In the genomic region with DNA sequence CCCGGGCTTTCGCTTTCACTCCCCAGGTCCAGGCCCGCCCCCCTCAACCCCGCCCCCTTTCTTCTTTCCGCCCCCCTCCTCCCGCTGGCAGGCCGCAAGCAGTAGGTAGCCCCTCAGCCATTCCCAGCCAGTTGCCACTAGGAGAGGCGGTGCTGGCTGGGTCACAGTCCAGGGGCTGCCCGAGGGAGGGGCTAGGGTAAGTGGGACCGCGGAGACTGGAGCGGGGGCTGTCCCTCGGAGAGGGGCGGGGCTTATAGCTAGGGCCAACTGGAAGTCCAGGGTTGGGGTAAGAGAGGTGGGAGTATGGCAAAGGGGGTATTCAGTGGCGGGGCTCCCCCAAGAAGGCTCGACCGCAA, we compare ENCODE assay signal across 8 cellular contexts. TPM values are rescaled to one million over a fixed set of nuclear protein-coding genes. Genes with fewer than 3 reads are reported as not detected.
DNase-seq lines count a peak whose midpoint lies in the region; ATAC-seq and TF ChIP-seq lines count a peak whose summit lies in the region.

No MANE protein-coding gene starts in this region.

- ATAC-seq in GM19397 (IDR thresholded peaks at IDR 0.05; ENCODE audit: unreplicated experiment) (peak; percentile 52), HG03558 (IDR thresholded peaks at IDR 0.05; ENCODE audit: extremely low read depth, unreplicated experiment) (peak; percentile 37)

- H3K9ac ChIP-seq in liver (ENCODE audit: low read depth in 1 of 2, low read length in 2 of 2), result peak overlapping the region; percentile 52 to 75

- TF ChIP-seq CTCF in C4-2B (conservative IDR thresholded peaks at IDR 0.05) (no peak), liver (IDR thresholded peaks at IDR 0.05; ENCODE audit: low read depth, low read length, missing input control) (no peak)

- WGBS in liver, result 1% methylated on average over 17 of the region's 17 CpGs

- peaks cover 5 to 34% (median 29%) of the 10 kb centered on the region in 4 donors for H3K36me3 ChIP-seq in liver (ENCODE audit: control insufficient read depth in 4 of 4, insufficient read depth in 3 of 4, low read depth in 1 of 4, low read length in 3 of 4)

- TF ChIP-seq RAD21 in liver (IDR thresholded peaks at IDR 0.05), result peak in 1 of 2 donors; percentile 11

- peaks cover 3 to 42% (median 26%) of the 10 kb centered on the region in 4 donors for H3K4me1 ChIP-seq in liver (ENCODE audit: control insufficient read depth in 4 of 4, insufficient read depth in 4 of 4, low read length in 3 of 4)

- peak overlapping the region; percentile 88 for H3K27ac ChIP-seq in C4-2B
- H3K27ac ChIP-seq in liver (ENCODE audit: low read depth in 1 of 2, low read length in 2 of 2), result peak overlapping the region; percentile 89 to 91

- no peaks in the 10 kb centered on the region for H3K27me3 ChIP-seq in liver (ENCODE audit: control insufficient read depth in 4 of 4, insufficient read depth in 4 of 4, low read length in 3 of 4)

- H3K4me3 ChIP-seq in liver (ENCODE audit: low read depth in 1 of 3, low read length in 3 of 3), result peak overlapping the region; percentile 69 to 97 (median 85)

- H3K9me3 ChIP-seq in liver (ENCODE audit: control insufficient read depth in 4 of 4, low read length in 3 of 4), result no peaks in the 10 kb centered on the region

- DNase-seq in NCI-H69 (lab: John Stamatoyannopoulos, UW), result peak; percentile 99
- DNase-seq in activated CD4-positive, alpha-beta T cell treated with anti-CD3 and anti-CD28 coated beads, Interleukin-2, amount 50 U/mL, for 4 hours, result peak; percentile 73 to 78
- peak; percentile 92 to 99 for DNase-seq in dermis microvascular lymphatic vessel endothelial cell (ENCODE audit: low read depth in 2 of 2)
- DNase-seq in stimulated activated CD4-positive, alpha-beta T cell treated with anti-CD3 and anti-CD28 coated beads, Interleukin-4, amount 100 ng/mL, for 1 hour, result peak; percentile 77

TF ChIP-seq in liver, 16 proteins besides CTCF, POLR2A, EP300 and RAD21:
- TF ChIP-seq FOXA2 (IDR thresholded peaks at IDR 0.05), result no peak
- peak; percentile 59 for TF ChIP-seq SP1 (IDR thresholded peaks at IDR 0.05)
- TF ChIP-seq HNF4G (IDR thresholded peaks at IDR 0.05), result peak; percentile 67
- TF ChIP-seq, protein P1, sequence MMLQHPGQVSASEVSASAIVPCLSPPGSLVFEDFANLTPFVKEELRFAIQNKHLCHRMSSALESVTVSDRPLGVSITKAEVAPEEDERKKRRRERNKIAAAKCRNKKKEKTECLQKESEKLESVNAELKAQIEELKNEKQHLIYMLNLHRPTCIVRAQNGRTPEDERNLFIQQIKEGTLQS (IDR thresholded peaks at IDR 0.05), result no peak
- peak in 1 of 2 donors; percentile 53 for TF ChIP-seq JUND (IDR thresholded peaks at IDR 0.05)
- TF ChIP-seq, protein P2, sequence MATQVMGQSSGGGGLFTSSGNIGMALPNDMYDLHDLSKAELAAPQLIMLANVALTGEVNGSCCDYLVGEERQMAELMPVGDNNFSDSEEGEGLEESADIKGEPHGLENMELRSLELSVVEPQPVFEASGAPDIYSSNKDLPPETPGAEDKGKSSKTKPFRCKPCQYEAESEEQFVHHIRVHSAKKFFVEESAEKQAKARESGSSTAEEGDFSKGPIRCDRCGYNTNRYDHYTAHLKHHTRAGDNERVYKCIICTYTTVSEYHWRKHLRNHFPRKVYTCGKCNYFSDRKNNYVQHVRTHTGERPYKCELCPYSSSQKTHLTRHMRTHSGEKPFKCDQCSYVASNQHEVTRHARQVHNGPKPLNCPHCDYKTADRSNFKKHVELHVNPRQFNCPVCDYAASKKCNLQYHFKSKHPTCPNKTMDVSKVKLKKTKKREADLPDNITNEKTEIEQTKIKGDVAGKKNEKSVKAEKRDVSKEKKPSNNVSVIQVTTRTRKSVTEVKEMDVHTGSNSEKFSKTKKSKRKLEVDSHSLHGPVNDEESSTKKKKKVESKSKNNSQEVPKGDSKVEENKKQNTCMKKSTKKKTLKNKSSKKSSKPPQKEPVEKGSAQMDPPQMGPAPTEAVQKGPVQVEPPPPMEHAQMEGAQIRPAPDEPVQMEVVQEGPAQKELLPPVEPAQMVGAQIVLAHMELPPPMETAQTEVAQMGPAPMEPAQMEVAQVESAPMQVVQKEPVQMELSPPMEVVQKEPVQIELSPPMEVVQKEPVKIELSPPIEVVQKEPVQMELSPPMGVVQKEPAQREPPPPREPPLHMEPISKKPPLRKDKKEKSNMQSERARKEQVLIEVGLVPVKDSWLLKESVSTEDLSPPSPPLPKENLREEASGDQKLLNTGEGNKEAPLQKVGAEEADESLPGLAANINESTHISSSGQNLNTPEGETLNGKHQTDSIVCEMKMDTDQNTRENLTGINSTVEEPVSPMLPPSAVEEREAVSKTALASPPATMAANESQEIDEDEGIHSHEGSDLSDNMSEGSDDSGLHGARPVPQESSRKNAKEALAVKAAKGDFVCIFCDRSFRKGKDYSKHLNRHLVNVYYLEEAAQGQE (IDR thresholded peaks at IDR 0.05), result no peak
- no peak for TF ChIP-seq GABPA (IDR thresholded peaks at IDR 0.05 in 1 of 2, conservative IDR thresholded peaks at IDR 0.05 in 1 of 2)
- TF ChIP-seq HNF4A (conservative IDR thresholded peaks at IDR 0.05), result peak; percentile 78 to 84
- TF ChIP-seq FOXA1 (IDR thresholded peaks at IDR 0.05), result peak; percentile 39
- peak; percentile 38 to 63 for TF ChIP-seq RXRA (IDR thresholded peaks at IDR 0.05)
- TF ChIP-seq, protein P3, sequence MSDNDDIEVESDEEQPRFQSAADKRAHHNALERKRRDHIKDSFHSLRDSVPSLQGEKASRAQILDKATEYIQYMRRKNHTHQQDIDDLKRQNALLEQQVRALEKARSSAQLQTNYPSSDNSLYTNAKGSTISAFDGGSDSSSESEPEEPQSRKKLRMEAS (IDR thresholded peaks at IDR 0.05), result no peak
- no peak for TF ChIP-seq EGR1 (IDR thresholded peaks at IDR 0.05; ENCODE audit: low read depth in 2 of 2)
- TF ChIP-seq, protein P4, sequence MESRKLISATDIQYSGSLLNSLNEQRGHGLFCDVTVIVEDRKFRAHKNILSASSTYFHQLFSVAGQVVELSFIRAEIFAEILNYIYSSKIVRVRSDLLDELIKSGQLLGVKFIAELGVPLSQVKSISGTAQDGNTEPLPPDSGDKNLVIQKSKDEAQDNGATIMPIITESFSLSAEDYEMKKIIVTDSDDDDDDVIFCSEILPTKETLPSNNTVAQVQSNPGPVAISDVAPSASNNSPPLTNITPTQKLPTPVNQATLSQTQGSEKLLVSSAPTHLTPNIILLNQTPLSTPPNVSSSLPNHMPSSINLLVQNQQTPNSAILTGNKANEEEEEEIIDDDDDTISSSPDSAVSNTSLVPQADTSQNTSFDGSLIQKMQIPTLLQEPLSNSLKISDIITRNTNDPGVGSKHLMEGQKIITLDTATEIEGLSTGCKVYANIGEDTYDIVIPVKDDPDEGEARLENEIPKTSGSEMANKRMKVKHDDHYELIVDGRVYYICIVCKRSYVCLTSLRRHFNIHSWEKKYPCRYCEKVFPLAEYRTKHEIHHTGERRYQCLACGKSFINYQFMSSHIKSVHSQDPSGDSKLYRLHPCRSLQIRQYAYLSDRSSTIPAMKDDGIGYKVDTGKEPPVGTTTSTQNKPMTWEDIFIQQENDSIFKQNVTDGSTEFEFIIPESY (IDR thresholded peaks at IDR 0.05), result no peak
- TF ChIP-seq YY1 (IDR thresholded peaks at IDR 0.05), result no peak

RNA-seq across cellular contexts. Expression of a gene that starts 0.2 kb away (rescaled TPM):
- total RNA-seq in dermis microvascular lymphatic vessel endothelial cell (119 and 163 TPM in 2 replicates), liver (10 to 100 TPM; 56.9 to 62.3 TPM)
- 100 to 1,000 TPM; 123 to 247 TPM for polyA plus RNA-seq in liver

RNA-seq across cellular contexts. Expression of a gene that starts 0.7 kb away (rescaled TPM):
- 20.4 and 31.1 TPM in 2 replicates for total RNA-seq in dermis microvascular lymphatic vessel endothelial cell
- total RNA-seq in liver, result 10 to 100 TPM; 16.3 to 36.0 TPM
- polyA plus RNA-seq in liver, result 10 to 100 TPM; 20.3 to 21.6 TPM

RNA-seq across cellular contexts. Expression of a gene that starts 5.2 kb away (rescaled TPM):
- total RNA-seq in dermis microvascular lymphatic vessel endothelial cell, result 16.4 and 23.1 TPM in 2 replicates
- 10 to 100 TPM in 1 of 2 donors, 1 to 10 TPM in 1; 8.6 to 10.5 TPM for total RNA-seq in liver
- polyA plus RNA-seq in liver, result 10 to 100 TPM; 16.2 to 17.8 TPM

RNA-seq across cellular contexts. Expression of a gene that starts 10.6 kb away (rescaled TPM):
- total RNA-seq in dermis microvascular lymphatic vessel endothelial cell (116 and 144 TPM in 2 replicates), liver (10 to 100 TPM; 63.3 to 71.9 TPM)
- 100 to 1,000 TPM; 131 to 237 TPM for polyA plus RNA-seq in liver

RNA-seq across cellular contexts. Expression of a gene that starts 14.5 kb away (rescaled TPM):
- total RNA-seq in dermis microvascular lymphatic vessel endothelial cell, result 38.8 and 41.8 TPM in 2 replicates
- 10 to 100 TPM; 44.2 to 57.8 TPM for total RNA-seq in liver
- 10 to 100 TPM; 37.9 to 60.9 TPM for polyA plus RNA-seq in liver

Comparison
In these comparisons a context has a peak if more than half of its experiments do, and no peak if none do; other contexts are left out.
1. Peak in every context shown above with its lines: DNase-seq, ATAC-seq, H3K4me3 ChIP-seq and H3K27ac ChIP-seq.